Comparison of ENCODE assay signal across 8 cellular contexts in the genomic region with DNA sequence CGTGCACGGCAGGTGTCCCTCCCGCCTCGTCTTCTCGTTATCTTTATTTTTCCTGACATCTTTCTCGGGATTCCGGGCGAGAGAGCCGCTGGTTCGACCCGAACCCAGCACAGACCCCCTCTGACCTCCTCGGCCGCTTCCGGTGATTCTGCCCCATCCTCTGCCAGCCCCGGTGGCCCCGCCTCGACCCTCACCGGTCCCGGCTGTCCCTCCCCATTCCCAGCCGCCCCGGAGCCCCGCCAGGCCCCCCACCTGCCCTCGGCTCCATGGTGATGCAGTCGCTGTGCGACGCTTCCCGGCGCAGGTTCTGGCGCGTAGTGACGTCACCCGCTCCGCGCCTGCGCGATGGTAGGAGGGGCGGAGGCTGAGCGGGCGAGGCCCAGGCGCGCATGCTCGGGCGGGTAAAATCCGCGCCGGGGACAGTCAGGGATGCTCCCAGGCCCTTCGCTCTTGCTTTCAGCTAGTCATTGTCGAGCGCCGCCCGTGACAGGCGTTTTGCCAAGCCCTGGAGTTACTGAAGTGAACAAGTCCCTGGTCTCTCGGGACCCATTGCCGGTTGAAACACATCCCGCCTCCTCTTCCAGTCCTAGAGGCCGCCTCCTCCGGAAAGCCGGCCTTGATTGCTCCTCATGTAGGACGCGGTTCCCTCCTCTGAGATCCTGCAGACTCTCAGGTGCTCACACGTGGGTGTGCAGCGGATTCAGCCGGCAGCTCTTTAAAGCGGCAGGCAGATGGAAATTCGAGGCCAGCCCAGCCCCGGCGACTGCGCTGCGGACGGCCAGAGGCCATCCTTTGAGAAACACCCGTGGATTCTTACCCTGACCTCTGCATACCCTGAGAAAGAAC. TPM values are rescaled to one million over a fixed set of nuclear protein-coding genes. Genes with fewer than 3 reads are reported as not detected.
DNase-seq lines count a peak whose midpoint lies in the region; ATAC-seq and TF ChIP-seq lines count a peak whose summit lies in the region.

A gene with protein sequence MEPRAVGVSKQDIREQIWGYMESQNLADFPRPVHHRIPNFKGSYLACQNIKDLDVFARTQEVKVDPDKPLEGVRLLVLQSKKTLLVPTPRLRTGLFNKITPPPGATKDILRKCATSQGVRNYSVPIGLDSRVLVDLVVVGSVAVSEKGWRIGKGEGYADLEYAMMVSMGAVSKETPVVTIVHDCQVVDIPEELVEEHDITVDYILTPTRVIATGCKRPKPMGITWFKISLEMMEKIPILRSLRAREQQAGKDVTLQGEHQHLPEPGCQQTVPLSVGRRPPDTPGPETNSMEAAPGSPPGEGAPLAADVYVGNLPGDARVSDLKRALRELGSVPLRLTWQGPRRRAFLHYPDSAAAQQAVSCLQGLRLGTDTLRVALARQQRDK (minus strand): TSS at position 319 of the 846 bp plus-strand sequence. CDS start 51 bp downstream, at position 268.

- CTCF ChIA-PET in PC-9 (lab: Charles Lee): no interaction called here

- H3F3A ChIP-seq in PC-9 (ENCODE audit: insufficient read depth, low read depth): no peaks in the 10 kb centered on the region

- TSS peak; percentile 98 for BruUV-seq in PC-9 (replicated peaks; lab: Mats Ljungman, UMichigan)

- ATAC-seq in GM21619 (IDR thresholded peaks at IDR 0.05; ENCODE audit: unreplicated experiment) (peak; percentile 78), esophagus mucosa (peak; percentile 98)

- intact Hi-C loops in PC-9 (cut with micrococcal nuclease; ENCODE audit: unreplicated experiment): no loop called here

- no peaks in the 10 kb centered on the region for H3K9me2 ChIP-seq in PC-9 (ENCODE audit: insufficient read depth)

- H4K20me1 ChIP-seq in PC-9 (ENCODE audit: insufficient read depth): no peaks in the 10 kb centered on the region

- H3K36me3 ChIP-seq in PC-9 (ENCODE audit: low read depth) (peaks cover 12% of the 10 kb centered on the region; the same call in 1 of the 2 replicates), muscle layer of colon (ENCODE audit: insufficient read depth, low read length) (peaks cover 14% of the 10 kb centered on the region)

- H3K27ac ChIP-seq in PC-9: peak within 1 kb of the TSS; percentile 47
- peak within 1 kb of the TSS; percentile 70 for H3K27ac ChIP-seq in muscle layer of colon (ENCODE audit: low read depth, low read length)

- DNase-seq in DMS153 (lab: John Stamatoyannopoulos, UW) (peak; percentile 76), PC-9 (peak; percentile 70 to 92)
- DNase-seq in Jurkat, Clone E6-1 (ENCODE audit: low read depth, low spot score): peak; percentile 85
- peak; percentile 99 for DNase-seq in activated T-cell treated with anti-CD3 and anti-CD28 coated beads, Interleukin-2, amount 50 U/mL, for 24 hours
- DNase-seq in stimulated activated CD8-positive, alpha-beta memory T cell treated with anti-CD3 and anti-CD28 coated beads, Interleukin-7, amount 100 ng/mL, for 1 hour (ENCODE audit: low read depth in 2 of 2): peak; percentile 94 to 95

- peak within 1 kb of the TSS; percentile 95 for H2AFZ ChIP-seq in PC-9

- peaks cover 50% of the 10 kb centered on the region for H3K36me3 Mint-ChIP-seq in activated T-cell treated with anti-CD3 and anti-CD28 coated beads, Interleukin-2, amount 50 U/mL, for 24 hours (ENCODE audit: low read depth)

- H3K9ac ChIP-seq in muscle layer of colon (ENCODE audit: low read length): peak within 1 kb of the TSS; percentile 84

- peak within 1 kb of the TSS; percentile 94 for H3K4me3 ChIP-seq in Jurkat, Clone E6-1 (ENCODE audit: low read length)
- H3K4me3 ChIP-seq in PC-9 (peak within 1 kb of the TSS; percentile 88), muscle layer of colon (ENCODE audit: low read depth in 1 of 2, low read length in 2 of 2) (peak within 1 kb of the TSS; percentile 99 to 100)

- H3K9me3 ChIP-seq in PC-9 (ENCODE audit: insufficient read depth, low read depth): no peaks in the 10 kb centered on the region
- no peaks in the 10 kb centered on the region for H3K9me3 ChIP-seq in muscle layer of colon (ENCODE audit: low read length)

- POLR2A ChIA-PET in PC-9 (lab: Charles Lee; ENCODE audit: unreplicated experiment): no interaction called here

- TF ChIP-seq CTCF in PC-9 (conservative IDR thresholded peaks at IDR 0.05): no peak

- H3K27me3 Mint-ChIP-seq in activated T-cell treated with anti-CD3 and anti-CD28 coated beads, Interleukin-2, amount 50 U/mL, for 24 hours: peaks cover 21% of the 10 kb centered on the region

- H3K27me3 ChIP-seq in PC-9 (ENCODE audit: insufficient read depth, low read depth): peaks cover 25% of the 10 kb centered on the region; the same call in 1 of the 2 replicates
- H3K27me3 ChIP-seq in muscle layer of colon (ENCODE audit: control insufficient read depth in 1 of 2, insufficient read depth in 2 of 2, low read length in 2 of 2): no peaks in the 10 kb centered on the region

- peak within 1 kb of the TSS; percentile 98 for H3K27ac Mint-ChIP-seq in activated T-cell treated with anti-CD3 and anti-CD28 coated beads, Interleukin-2, amount 50 U/mL, for 24 hours

- peak within 1 kb of the TSS; percentile 94 for H3K4me2 ChIP-seq in PC-9

- peaks cover 14% of the 10 kb centered on the region for H3K79me2 ChIP-seq in PC-9 (ENCODE audit: low read depth)

- H3K4me3 Mint-ChIP-seq in activated T-cell treated with anti-CD3 and anti-CD28 coated beads, Interleukin-2, amount 50 U/mL, for 24 hours: peak within 1 kb of the TSS; percentile 94

- H3K9me3 Mint-ChIP-seq in activated T-cell treated with anti-CD3 and anti-CD28 coated beads, Interleukin-2, amount 50 U/mL, for 24 hours: no peaks in the 10 kb centered on the region

- peaks cover 33% of the 10 kb centered on the region for H3K4me1 Mint-ChIP-seq in activated T-cell treated with anti-CD3 and anti-CD28 coated beads, Interleukin-2, amount 50 U/mL, for 24 hours (ENCODE audit: low read depth)

- H3K4me1 ChIP-seq in PC-9 (replicated peaks; ENCODE audit: insufficient read depth) (peaks cover 6% of the 10 kb centered on the region), muscle layer of colon (ENCODE audit: insufficient read depth, low read length) (peaks cover 9% of the 10 kb centered on the region)

RNA-seq across cellular contexts. Expression of the gene that starts here (rescaled TPM):
- 20.6 TPM for polyA plus RNA-seq in Jurkat, Clone E6-1 (2012; ENCODE audit: insufficient read depth, insufficient read length)
- total RNA-seq in PC-9 (2021) (23.4 and 25.7 TPM in 2 replicates), esophagus mucosa (11.2 TPM)

Comparison
In these comparisons a context has a peak if more than half of its experiments do, and no peak if none do; other contexts are left out.
1. Peak in every context shown above with its lines: DNase-seq, ATAC-seq, H3K4me3 ChIP-seq and H3K27ac ChIP-seq.